In the genomic region with DNA sequence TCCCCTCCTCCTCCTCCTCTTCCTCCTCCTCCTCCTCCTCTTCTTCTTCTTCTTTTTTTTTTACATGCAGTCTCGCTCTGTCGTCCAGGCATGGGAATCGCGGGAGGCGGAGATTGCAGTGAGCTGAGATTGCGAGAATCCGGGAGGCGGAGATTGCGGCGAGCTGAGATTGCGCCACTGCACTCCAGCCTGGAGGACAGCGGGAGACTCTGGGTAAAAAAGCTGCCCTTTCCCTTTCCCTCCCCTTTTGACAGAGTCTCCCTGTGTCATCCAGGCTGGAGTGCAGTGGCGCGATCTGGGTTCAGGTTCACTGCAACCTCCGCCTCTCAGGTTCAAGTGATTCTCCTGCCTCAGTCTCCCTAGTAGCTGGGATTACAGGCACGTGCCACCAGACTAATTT, we compare ENCODE assay signal across 13 cellular contexts.
"Had no signal": no experiment of that assay in that cellular context is flagged by ENCODE, and none has a peak within 500 bp of the region (broad histone marks: within the 10 kb centered on the region; RNA-seq: fewer than 3 reads in every experiment).

No MANE protein-coding gene starts in this region.

- H3K4me3 Mint-ChIP-seq: activated T-cell treated with anti-CD3 and anti-CD28 coated beads, Interleukin-2, amount 50 U/mL, for 4 hours; T-helper 1 cell treated with Interleukin-12 subunit alpha and Interleukin-12 subunit beta and Interleukin-4 antibody, amounts not matched to agents 30 μg/mL and 1 μg/mL, for 36 hours had no signal

- H3K27ac Mint-ChIP-seq: T-helper 1 cell treated with Interleukin-12 subunit alpha and Interleukin-12 subunit beta and Interleukin-4 antibody, amounts not matched to agents 30 μg/mL and 1 μg/mL, for 36 hours had no signal

- H3K9me3 Mint-ChIP-seq: activated T-cell treated with anti-CD3 and anti-CD28 coated beads, Interleukin-2, amount 50 U/mL, for 4 hours; T-helper 1 cell treated with Interleukin-12 subunit alpha and Interleukin-12 subunit beta and Interleukin-4 antibody, amounts not matched to agents 30 μg/mL and 1 μg/mL, for 36 hours had no signal

- H3K9me3 ChIP-seq: gastrocnemius medialis, ovary, sigmoid colon, transverse colon had no signal

- H3K36me3 ChIP-seq: gastrocnemius medialis, ovary, sigmoid colon, transverse colon had no signal

- DNase-seq: activated CD4-positive, alpha-beta T cell treated with anti-CD3 and anti-CD28 coated beads, Interleukin-2, amount 50 U/mL, for 4 hours; activated T-cell treated with anti-CD3 and anti-CD28 coated beads, Interleukin-2, amount 50 U/mL, for 4 hours; gastrocnemius medialis; hippocampal formation; kidney; left ventricle myocardium superior; ovary; sigmoid colon; stimulated activated CD4-positive, alpha-beta T cell treated with anti-CD3 and anti-CD28 coated beads, Interleukin-12 subunit alpha, Interleukin-12 subunit beta, amount 100 ng/mL, for 4 hours; stimulated activated naive CD4-positive, alpha-beta T cell; substantia nigra; transverse colon had no signal

- H3K27ac ChIP-seq: gastrocnemius medialis, ovary, sigmoid colon, transverse colon had no signal

- H3K4me1 ChIP-seq: gastrocnemius medialis, sigmoid colon, transverse colon had no signal

- H3K27me3 ChIP-seq: gastrocnemius medialis, ovary, sigmoid colon, transverse colon had no signal

- H3K4me3 ChIP-seq: gastrocnemius medialis, ovary, sigmoid colon, transverse colon had no signal
